Comparison of ENCODE assay signal across 27 cellular contexts in the genomic region with DNA sequence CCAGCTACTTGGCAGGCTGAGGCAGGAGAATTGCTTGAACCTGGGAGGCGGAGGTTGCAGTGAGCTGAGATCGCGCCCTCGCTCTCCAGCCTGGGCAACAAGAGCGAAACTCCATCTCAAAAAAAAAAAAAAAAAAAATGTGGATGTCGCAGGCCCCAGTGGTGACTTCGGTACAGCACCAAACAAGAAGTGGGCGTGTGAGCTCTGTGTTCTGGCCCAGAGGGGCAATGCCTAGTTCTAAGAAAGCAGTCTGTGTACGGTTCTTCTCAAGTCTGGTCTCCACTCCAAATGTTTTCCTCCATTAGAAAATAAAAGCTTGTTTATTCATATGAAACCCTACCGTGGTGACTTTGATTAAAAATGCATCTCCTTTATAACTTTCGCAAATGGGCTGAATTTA.
DNase-seq lines count a peak whose midpoint lies in the region; ATAC-seq, FAIRE-seq and TF ChIP-seq lines count a peak whose summit lies in the region.
"Had no signal": no experiment of that assay in that cellular context is flagged by ENCODE, and none has a peak within 500 bp of the region (broad histone marks: within the 10 kb centered on the region; RNA-seq: fewer than 3 reads in every experiment).

No MANE protein-coding gene starts in this region.

- no peak overlapping the region for H3K4me3 Mint-ChIP-seq in GM23338
- H3K4me3 Mint-ChIP-seq: CD14-positive monocyte; CD4-positive, alpha-beta memory T cell; CD4-positive, CD25-positive, alpha-beta regulatory T cell; CD8-positive, alpha-beta memory T cell had no signal

- H3K27me3 ChIP-seq in HepG2 (ENCODE audit: control insufficient read depth in 1 of 2, insufficient read depth in 2 of 2, low read length in 2 of 2) (no peaks in the 10 kb centered on the region), right lobe of liver (no peaks in the 10 kb centered on the region), GM23338 (ENCODE audit: insufficient read depth) (no peaks in the 10 kb centered on the region), HAP-1 (ENCODE audit: low read depth) (no peaks in the 10 kb centered on the region)
- H3K27me3 ChIP-seq: BE2C, BLaER1 had no signal

- H3K27me3 Mint-ChIP-seq in GM23338 (ENCODE audit: insufficient read depth, low read depth, poor library complexity), result peaks cover 2% of the 10 kb centered on the region
- H3K27me3 Mint-ChIP-seq: CD4-positive, alpha-beta memory T cell had no signal

- WGBS in HepG2 (ENCODE audit: low lambda C conversion rate), result 90% methylated on average over 10 of the region's 11 CpGs
- WGBS in right lobe of liver (ENCODE audit: insufficient coverage, low coverage, low lambda C conversion rate, missing lambda C conversion rate), result 81% methylated on average over 7 of the region's 11 CpGs

- H3K4me1 ChIP-seq in HepG2 (ENCODE audit: insufficient read depth, low read length), result peaks cover 7% of the 10 kb centered on the region
- no peaks in the 10 kb centered on the region for H3K4me1 ChIP-seq in right lobe of liver
- H3K4me1 ChIP-seq in GM23338 (ENCODE audit: insufficient read depth), result no peaks in the 10 kb centered on the region
- H3K4me1 ChIP-seq in HAP-1, result peaks cover 15% of the 10 kb centered on the region
- H3K4me1 ChIP-seq: BE2C had no signal

- H3K9me3 ChIP-seq in HepG2 (ENCODE audit: low read length), result no peaks in the 10 kb centered on the region
- H3K9me3 ChIP-seq in right lobe of liver, result no peaks in the 10 kb centered on the region
- no peaks in the 10 kb centered on the region for H3K9me3 ChIP-seq in HAP-1
- H3K9me3 ChIP-seq: BE2C, BLaER1 had no signal

- ATAC-seq in HepG2 (0 out of 3 replicates have a peak, but pooled peaks have one; percentile 27), right lobe of liver (no peak), GM23338 (peak; percentile 8), GM21723 (IDR thresholded peaks at IDR 0.05; ENCODE audit: unreplicated experiment) (no peak), GM19455 (IDR thresholded peaks at IDR 0.05; ENCODE audit: unreplicated experiment) (no peak), left ventricle myocardium superior (no peak)

- CTCF ChIA-PET in HepG2 (lab: Yijun Ruan, JAX; ENCODE audit: low intra/inter-chr PET ratio, low total read pairs), result no interaction called here

- intact Hi-C loops in HepG2 (cut with micrococcal nuclease; ENCODE audit: unreplicated experiment), result no loop called here
- intact Hi-C loops in right lobe of liver (cut with DNase I), result no loop called here
- intact Hi-C loops in left ventricle myocardium superior (cut with micrococcal nuclease), result no loop called here

- in situ Hi-C loops in HepG2 (cut with HindIII; ENCODE audit: extremely low pct_ligation_motif_present, low pct_unique_long_range_greater_than_20kb), result no loop called here
- in situ Hi-C loops in HAP-1 (cut with MboI; ENCODE audit: low sequenced_read_pairs), result no loop called here

- no TSS peak for BruUV-seq in HepG2 (replicated peaks; lab: Mats Ljungman, UMichigan)

- H4K20me1 ChIP-seq in HepG2 (ENCODE audit: insufficient read depth, low read length), result no peaks in the 10 kb centered on the region
- H4K20me1 ChIP-seq in GM23338 (replicated peaks; ENCODE audit: insufficient read depth), result no peaks in the 10 kb centered on the region
- H4K20me1 ChIP-seq: BLaER1 had no signal

- H2AFZ ChIP-seq in HepG2 (ENCODE audit: low read length), result no peak overlapping the region
- no peak overlapping the region for H2AFZ ChIP-seq in GM23338

- no peak for FAIRE-seq in HepG2 (lab: Jason Lieb, UNC)
- FAIRE-seq: D721Med, G401.6, GM12891 had no signal

- no peaks in the 10 kb centered on the region for H3K79me2 ChIP-seq in HepG2 (ENCODE audit: insufficient read depth, low read length)
- no peaks in the 10 kb centered on the region for H3K79me2 ChIP-seq in GM23338 (replicated peaks; ENCODE audit: insufficient read depth)

- TF ChIP-seq CTCF in HepG2 (CRISPR knock-in tag; IDR thresholded peaks at IDR 0.05), result no peak
- TF ChIP-seq CTCF in right lobe of liver (IDR thresholded peaks at IDR 0.05), result no peak
- TF ChIP-seq CTCF in GM23338 (conservative IDR thresholded peaks at IDR 0.05; ENCODE audit: low read depth in 2 of 2), result no peak

- no peak overlapping the region for H3K27ac Mint-ChIP-seq in GM23338
- H3K27ac Mint-ChIP-seq: CD4-positive, alpha-beta memory T cell; CD4-positive, CD25-positive, alpha-beta regulatory T cell; CD8-positive, alpha-beta memory T cell had no signal

- H3K4me3 ChIP-seq in HepG2 (replicated peaks in 1 of 3; ENCODE audit: insufficient read depth in 1 of 3, low read depth in 2 of 3, low read length in 3 of 3), result no peak overlapping the region
- H3K4me3 ChIP-seq in right lobe of liver, result no peak overlapping the region
- no peak overlapping the region for H3K4me3 ChIP-seq in GM23338
- H3K4me3 ChIP-seq in HAP-1, result no peak overlapping the region
- H3K4me3 ChIP-seq: BLaER1 had no signal

- H3K9me2 ChIP-seq in GM23338 (ENCODE audit: insufficient read depth), result no peaks in the 10 kb centered on the region

- TF ChIP-seq POLR2A in HepG2 (IDR thresholded peaks at IDR 0.05; ENCODE audit: insufficient read depth in 1 of 2, low read depth in 2 of 2, low read length in 2 of 2), result no peak
- no peak for TF ChIP-seq POLR2A in right lobe of liver (IDR thresholded peaks at IDR 0.05)

- TF ChIP-seq EP300 in HepG2 (IDR thresholded peaks at IDR 0.05; ENCODE audit: low read depth in 2 of 2, low read length in 2 of 2) (no peak), HepG2 (CRISPR knock-in tag; IDR thresholded peaks at IDR 0.05; ENCODE audit: borderline replicate concordance) (no peak)

- POLR2A ChIA-PET in HepG2 (lab: Yijun Ruan, JAX), result no interaction called here

- H3K4me1 Mint-ChIP-seq in GM23338, result 0 out of 3 replicates have a peak, but pooled peaks cover 2% of the 10 kb centered on the region
- H3K4me1 Mint-ChIP-seq: CD4-positive, alpha-beta memory T cell had no signal

- DNase-seq in HepG2 (ENCODE audit: low spot score), result no peak
- DNase-seq in right lobe of liver, result no peak
- peak; percentile 4 for DNase-seq in DMS114 treated with DMSO at 0.1 percent for 48 hours (lab: John Stamatoyannopoulos, UW; ENCODE audit: unreplicated experiment)
- peak; percentile 15 for DNase-seq in GM23338 (ENCODE audit: low spot score)
- peak; percentile 27 to 44 for DNase-seq in HAP-1 (ENCODE audit: low spot score in 2 of 2)
- no peak for DNase-seq in left ventricle myocardium superior
- DNase-seq: ACHN; BE2C; C1 segment of cervical spinal cord; CD4-positive, alpha-beta memory T cell; CD4-positive, CD25-positive, alpha-beta regulatory T cell; CD8-positive, alpha-beta memory T cell; COR-L47; DMS153; DMS53; DMS79; DND-41; EL; GF-D8 had no signal

- no peaks in the 10 kb centered on the region; the same call in 1 of the 3 replicates for H3K9me3 Mint-ChIP-seq in GM23338
- H3K9me3 Mint-ChIP-seq: CD4-positive, alpha-beta memory T cell; CD4-positive, CD25-positive, alpha-beta regulatory T cell; CD8-positive, alpha-beta memory T cell had no signal

- no peaks in the 10 kb centered on the region for H3F3A ChIP-seq in GM23338 (replicated peaks; ENCODE audit: low read depth)

- H3K4me2 ChIP-seq in HepG2 (ENCODE audit: low read depth, low read length), result no peak overlapping the region
- H3K4me2 ChIP-seq in GM23338, result no peak overlapping the region
- H3K4me2 ChIP-seq: BLaER1 had no signal

- TF ChIP-seq RAD21 in HepG2 (CRISPR knock-in tag; IDR thresholded peaks at IDR 0.05), result no peak

- H3K9ac ChIP-seq in HepG2 (ENCODE audit: insufficient read depth, low read depth, low read length), result no peak overlapping the region
- H3K9ac ChIP-seq: BLaER1 had no signal

- H3K36me3 Mint-ChIP-seq in GM23338 (ENCODE audit: low read depth), result no peaks in the 10 kb centered on the region
- H3K36me3 Mint-ChIP-seq: CD14-positive monocyte; CD4-positive, alpha-beta memory T cell; CD4-positive, CD25-positive, alpha-beta regulatory T cell; CD8-positive, alpha-beta memory T cell had no signal

- H3K27ac ChIP-seq in HepG2 (ENCODE audit: extremely low read length, insufficient read depth, low read length) (no peak overlapping the region), right lobe of liver (no peak overlapping the region), GM23338 (ENCODE audit: low read depth) (no peak overlapping the region)
- H3K27ac ChIP-seq: 22Rv1, BLaER1 had no signal

- H3K36me3 ChIP-seq in HepG2 (replicated peaks in 1 of 2; ENCODE audit: control insufficient read depth in 1 of 2, insufficient read depth in 2 of 2, low read length in 2 of 2), result no peaks in the 10 kb centered on the region
- H3K36me3 ChIP-seq in right lobe of liver, result no peaks in the 10 kb centered on the region
- no peaks in the 10 kb centered on the region for H3K36me3 ChIP-seq in GM23338 (ENCODE audit: insufficient read depth)
- H3K36me3 ChIP-seq in HAP-1 (replicated peaks), result no peaks in the 10 kb centered on the region
- H3K36me3 ChIP-seq: BE2C, BLaER1 had no signal

TF ChIP-seq in HepG2, 621 proteins besides CTCF, POLR2A, EP300 and RAD21 (continues in another document):
- TF ChIP-seq, protein P1, sequence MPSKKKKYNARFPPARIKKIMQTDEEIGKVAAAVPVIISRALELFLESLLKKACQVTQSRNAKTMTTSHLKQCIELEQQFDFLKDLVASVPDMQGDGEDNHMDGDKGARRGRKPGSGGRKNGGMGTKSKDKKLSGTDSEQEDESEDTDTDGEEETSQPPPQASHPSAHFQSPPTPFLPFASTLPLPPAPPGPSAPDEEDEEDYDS (CRISPR knock-in tag; IDR thresholded peaks at IDR 0.05), result no peak
- no peak for TF ChIP-seq ZNF432 (CRISPR knock-in tag; IDR thresholded peaks at IDR 0.05; ENCODE audit: borderline replicate concordance)
- TF ChIP-seq PRMT3 (CRISPR knock-in tag; IDR thresholded peaks at IDR 0.05; ENCODE audit: borderline replicate concordance, low read depth), result no peak
- no peak for TF ChIP-seq ZNF761 (CRISPR knock-in tag; conservative IDR thresholded peaks at IDR 0.05)
- no peak for TF ChIP-seq RCOR2 (CRISPR knock-in tag; IDR thresholded peaks at IDR 0.05)

TF ChIP-seq in GM23338, 12 proteins besides CTCF, POLR2A, EP300 and RAD21 (continues in another document):
- TF ChIP-seq CREB1 (CRISPR knock-in tag; IDR thresholded peaks at IDR 0.05; ENCODE audit: low read depth), result no peak
- TF ChIP-seq EZH2 (IDR thresholded peaks at IDR 0.05; ENCODE audit: low read depth, unreplicated experiment), result no peak
- TF ChIP-seq STAT1 (IDR thresholded peaks at IDR 0.05; ENCODE audit: unreplicated experiment), result no peak
- no peak for TF ChIP-seq ZNF331 (CRISPR knock-in tag; IDR thresholded peaks at IDR 0.05; ENCODE audit: low read depth)
- no peak for TF ChIP-seq POLR2AphosphoS5 (IDR thresholded peaks at IDR 0.05; ENCODE audit: low read depth)

Comparison
In these comparisons a context has a peak if more than half of its experiments do, and no peak if none do; other contexts are left out.
1. ATAC-seq: peak in HepG2 (single experiment) and GM23338 (single experiment); none in right lobe of liver (0 of 4), GM21723 (single experiment), GM19455 (single experiment) and left ventricle myocardium superior (single experiment).
2. DNase-seq: peak in DMS114 treated with DMSO at 0.1 percent for 48 hours (single experiment), GM23338 (single experiment) and HAP-1 (2 of 2); none in HepG2 (single experiment), right lobe of liver (0 of 3) and left ventricle myocardium superior (single experiment).